In the genomic region with DNA sequence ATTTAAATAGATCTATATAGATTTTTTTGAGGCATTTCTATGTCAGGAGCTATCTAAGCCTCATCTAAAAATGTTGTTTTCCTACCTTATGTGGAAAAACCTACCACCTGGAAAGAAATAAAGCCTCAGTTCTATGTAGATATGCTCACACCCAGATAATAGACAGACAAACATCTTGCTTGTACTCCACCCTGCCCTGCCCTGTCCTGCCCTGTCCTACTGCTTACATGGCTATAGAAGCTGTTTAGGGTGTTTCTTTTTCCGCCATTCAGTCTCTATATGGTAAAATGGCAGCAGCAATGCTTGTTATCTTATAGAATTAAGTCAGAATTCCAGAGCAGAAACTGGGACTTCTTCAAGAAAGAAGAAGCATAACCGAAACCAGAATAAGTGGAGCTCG, we compare ENCODE assay signal across 30 cellular contexts. TPM values are rescaled to one million over a fixed set of nuclear protein-coding genes. Genes with fewer than 3 reads are reported as not detected.
"Had no signal": no experiment of that assay in that cellular context is flagged by ENCODE, and none has a peak within 500 bp of the region (broad histone marks: within the 10 kb centered on the region; RNA-seq: fewer than 3 reads in every experiment).

No MANE protein-coding gene starts in this region.

- H3K4me1 Mint-ChIP-seq: activated naive CD4-positive, alpha-beta T cell treated with anti-CD3 and anti-CD28 coated beads, Interleukin-2, amount 10 ng/mL, durations not matched to agents 7 days and 5 days; activated naive CD8-positive, alpha-beta T cell treated with anti-CD3 and anti-CD28 coated beads, Interleukin-2, amount 10 ng/mL, durations not matched to agents 7 days and 5 days; naive thymus-derived CD4-positive, alpha-beta T cell; stimulated activated naive B cell treated with anti-CD40 and anti-IgM and Interleukin-4, amounts not matched to agents 10 μg/mL and 1 μg/mL and 100 μg/mL, for 72 hours had no signal

- H3K9me3 ChIP-seq: ascending aorta, esophagus muscularis mucosa, heart right ventricle, lower lobe of right lung, pancreas, psoas muscle, sigmoid colon, stomach, suprapubic skin, tibial artery had no signal

- H3K4me1 ChIP-seq: psoas muscle had no signal

- H3K27ac ChIP-seq: ascending aorta, cardiac muscle cell, esophagus muscularis mucosa, heart right ventricle, lower lobe of right lung, pancreas, psoas muscle, sigmoid colon, stomach, suprapubic skin, tibial artery had no signal

- H3K36me3 Mint-ChIP-seq: activated naive CD4-positive, alpha-beta T cell treated with anti-CD3 and anti-CD28 coated beads, Interleukin-2, amount 10 ng/mL, durations not matched to agents 7 days and 5 days; activated naive CD8-positive, alpha-beta T cell treated with anti-CD3 and anti-CD28 coated beads, Interleukin-2, amount 10 ng/mL, durations not matched to agents 7 days and 5 days; naive thymus-derived CD4-positive, alpha-beta T cell; stimulated activated naive B cell treated with anti-CD40 and anti-IgM and Interleukin-4, amounts not matched to agents 10 μg/mL and 1 μg/mL and 100 μg/mL, for 72 hours had no signal

- H3K4me3 ChIP-seq: ascending aorta, cardiac muscle cell, esophagus muscularis mucosa, heart right ventricle, lower lobe of right lung, pancreas, psoas muscle, sigmoid colon, stomach, suprapubic skin, tibial artery had no signal

- H3K27me3 Mint-ChIP-seq: activated naive CD4-positive, alpha-beta T cell treated with anti-CD3 and anti-CD28 coated beads, Interleukin-2, amount 10 ng/mL, durations not matched to agents 7 days and 5 days; brain; stimulated activated naive B cell treated with anti-CD40 and anti-IgM and Interleukin-4, amounts not matched to agents 10 μg/mL and 1 μg/mL and 100 μg/mL, for 72 hours had no signal

- ATAC-seq: heart right ventricle; left lobe of liver; lower lobe of right lung; naive thymus-derived CD4-positive, alpha-beta T cell; pancreas; psoas muscle; stimulated activated naive B cell treated with anti-CD40 and anti-IgM and Interleukin-4, amounts not matched to agents 10 μg/mL and 1 μg/mL and 100 μg/mL, for 72 hours had no signal

- DNase-seq: activated CD4-positive, alpha-beta T cell treated with anti-CD3 and anti-CD28 coated beads for 4 hours; activated CD4-positive, alpha-beta T cell treated with anti-CD3 and anti-CD28 coated beads, Interleukin-2, amount 50 U/mL, for 4 hours; activated CD4-positive, CD25-positive, alpha-beta regulatory T cell; activated gamma-delta T cell; activated naive CD4-positive, alpha-beta T cell treated with anti-CD3 and anti-CD28 coated beads, Interleukin-2, amount 10 ng/mL, durations not matched to agents 7 days and 5 days; activated naive CD8-positive, alpha-beta T cell treated with anti-CD3 and anti-CD28 coated beads, Interleukin-2, amount 10 ng/mL, durations not matched to agents 7 days and 5 days; activated T-cell treated with anti-CD3 and anti-CD28 coated beads for 4 hours; cortex of kidney; foreskin melanocyte; heart right ventricle; lower lobe of right lung; mesenchymal stem cell; naive thymus-derived CD4-positive, alpha-beta T cell; pancreas; psoas muscle; sigmoid colon; stimulated activated CD4-positive, alpha-beta T cell treated with anti-CD3 and anti-CD28 coated beads, Interleukin-15, amount 100 ng/mL, for 24 hours; stimulated activated CD4-positive, alpha-beta T cell treated with anti-CD3 and anti-CD28 coated beads, Interleukin-2, amount 100 ng/mL, for 24 hours; stimulated activated naive B cell treated with anti-CD40 and anti-IgM and Interleukin-4, amounts not matched to agents 10 μg/mL and 1 μg/mL and 100 μg/mL, for 72 hours; stomach; T-helper 1 cell; tibial artery had no signal

- H3K27ac Mint-ChIP-seq: activated naive CD4-positive, alpha-beta T cell treated with anti-CD3 and anti-CD28 coated beads, Interleukin-2, amount 10 ng/mL, durations not matched to agents 7 days and 5 days; activated naive CD8-positive, alpha-beta T cell treated with anti-CD3 and anti-CD28 coated beads, Interleukin-2, amount 10 ng/mL, durations not matched to agents 7 days and 5 days; naive thymus-derived CD4-positive, alpha-beta T cell; stimulated activated naive B cell treated with anti-CD40 and anti-IgM and Interleukin-4, amounts not matched to agents 10 μg/mL and 1 μg/mL and 100 μg/mL, for 72 hours; T-helper 2 cell treated with Interferon-gamma antibody and Interleukin-4, amounts not matched to agents 5 μg/mL and 100 μg/mL, for 36 hours had no signal

- H3K27me3 ChIP-seq: ascending aorta, cardiac muscle cell, esophagus muscularis mucosa, heart right ventricle, pancreas, sigmoid colon, stomach, suprapubic skin, tibial artery had no signal

- H3K36me3 ChIP-seq: pancreas had no signal

- H3K4me3 Mint-ChIP-seq: activated naive CD4-positive, alpha-beta T cell treated with anti-CD3 and anti-CD28 coated beads, Interleukin-2, amount 10 ng/mL, durations not matched to agents 7 days and 5 days; activated naive CD8-positive, alpha-beta T cell treated with anti-CD3 and anti-CD28 coated beads, Interleukin-2, amount 10 ng/mL, durations not matched to agents 7 days and 5 days; brain; naive thymus-derived CD4-positive, alpha-beta T cell; stimulated activated naive B cell treated with anti-CD40 and anti-IgM and Interleukin-4, amounts not matched to agents 10 μg/mL and 1 μg/mL and 100 μg/mL, for 72 hours; T-helper 2 cell treated with Interferon-gamma antibody and Interleukin-4, amounts not matched to agents 5 μg/mL and 100 μg/mL, for 36 hours had no signal

- FAIRE-seq: pancreas, urothelium cell line had no signal

- H3K9me3 Mint-ChIP-seq: activated naive CD4-positive, alpha-beta T cell treated with anti-CD3 and anti-CD28 coated beads, Interleukin-2, amount 10 ng/mL, durations not matched to agents 7 days and 5 days; activated naive CD8-positive, alpha-beta T cell treated with anti-CD3 and anti-CD28 coated beads, Interleukin-2, amount 10 ng/mL, durations not matched to agents 7 days and 5 days; brain; naive thymus-derived CD4-positive, alpha-beta T cell; stimulated activated naive B cell treated with anti-CD40 and anti-IgM and Interleukin-4, amounts not matched to agents 10 μg/mL and 1 μg/mL and 100 μg/mL, for 72 hours; T-helper 2 cell treated with Interferon-gamma antibody and Interleukin-4, amounts not matched to agents 5 μg/mL and 100 μg/mL, for 36 hours had no signal

RNA-seq across cellular contexts. Expression of gene CTTNBP2NL, which starts 13.4 kb away (rescaled TPM):
- polyA plus RNA-seq: naive thymus-derived CD4-positive, alpha-beta T cell had no signal
